In genomic region chr12:130137141-130138018, GRCh38 we compare ENCODE assay signal across 13 cellular contexts. TPM values are rescaled to one million over a fixed set of nuclear protein-coding genes. Genes with fewer than 3 reads are reported as not detected.
DNase-seq lines count a peak whose midpoint lies in the region; ATAC-seq and TF ChIP-seq lines count a peak whose summit lies in the region.
"Had no signal": no experiment of that assay in that cellular context is flagged by ENCODE, and none has a peak within 500 bp of the region (broad histone marks: within the 10 kb centered on the region; RNA-seq: fewer than 3 reads in every experiment).

No MANE protein-coding gene starts in this region.

- no peaks in the 10 kb centered on the region for H3K4me1 ChIP-seq in breast epithelium
- H3K4me1 ChIP-seq: spleen, testis had no signal

- intact Hi-C loops in MCF 10A (cut with micrococcal nuclease) = no loop called here
- intact Hi-C loops in breast epithelium (cut with DNase I; ENCODE audit: low total_unique reads) = no loop called here

- no peaks in the 10 kb centered on the region for H3K9me3 Mint-ChIP-seq in MCF 10A (ENCODE audit: unreplicated experiment)
- peaks cover 0 to 10% of the 10 kb centered on the region in 2 donors for H3K9me3 Mint-ChIP-seq in stimulated activated naive CD8-positive, alpha-beta T cell treated with anti-CD3 and anti-CD28 coated beads, Interleukin-15, amount 100 ng/mL, for 72 hours

- CTCF ChIA-PET in MCF 10A (lab: Yijun Ruan, JAX) = interaction anchor here (0.6 to 0.8 kb wide), 3 partner anchors 11 to 610 kb away, joined by 3 to 6 read pairs (median 3); no protein-coding TSS in a partner anchor

- H3K4me3 Mint-ChIP-seq in MCF 10A (ENCODE audit: unreplicated experiment) = peak overlapping the region; percentile 29
- no peak overlapping the region for H3K4me3 Mint-ChIP-seq in stimulated activated naive CD8-positive, alpha-beta T cell treated with anti-CD3 and anti-CD28 coated beads, Interleukin-15, amount 100 ng/mL, for 72 hours

- no peak for TF ChIP-seq CTCF in MCF 10A (IDR thresholded peaks at IDR 0.05; ENCODE audit: unreplicated experiment)
- no peak for TF ChIP-seq CTCF in breast epithelium (IDR thresholded peaks at IDR 0.05)
- TF ChIP-seq CTCF in omental fat pad (IDR thresholded peaks at IDR 0.05) = no peak

- H3K4me1 Mint-ChIP-seq in MCF 10A (ENCODE audit: insufficient read depth, unreplicated experiment) = peaks cover 16% of the 10 kb centered on the region
- H3K4me1 Mint-ChIP-seq in stimulated activated naive CD8-positive, alpha-beta T cell treated with anti-CD3 and anti-CD28 coated beads, Interleukin-15, amount 100 ng/mL, for 72 hours = peaks cover 23% of the 10 kb centered on the region

- no peak overlapping the region for H3K4me3 ChIP-seq in breast epithelium
- H3K4me3 ChIP-seq: spleen, testis had no signal

- no peaks in the 10 kb centered on the region for H3K9me3 ChIP-seq in breast epithelium
- H3K9me3 ChIP-seq: spleen, testis had no signal

- H3K36me3 Mint-ChIP-seq in MCF 10A (ENCODE audit: insufficient read depth, unreplicated experiment) = no peaks in the 10 kb centered on the region

- TF ChIP-seq POLR2A in breast epithelium (IDR thresholded peaks at IDR 0.05) = no peak

- DNase-seq in MCF 10A (ENCODE audit: unreplicated experiment) (peak; percentile 69), breast epithelium (ENCODE audit: low spot score in 2 of 2) (no peak), NCI-H526 treated with DMSO at 0.1 percent for 48 hours (lab: John Stamatoyannopoulos, UW) (peak; percentile 72), pons (ENCODE audit: low spot score) (no peak), OCI-M1 (lab: John Stamatoyannopoulos, UW) (no peak), omental fat pad (ENCODE audit: low spot score) (no peak)
- DNase-seq in stimulated activated naive CD8-positive, alpha-beta T cell treated with anti-CD3 and anti-CD28 coated beads, Interleukin-15, amount 100 ng/mL, for 72 hours = no peak
- DNase-seq: amygdala; NK-92 treated with Interleukin-12 subunit alpha and Interleukin-12 subunit beta, amount 100 ng/mL, for 24 hours; nucleus accumbens; spleen; testis had no signal

- POLR2A ChIA-PET in MCF 10A (lab: Yijun Ruan, JAX) = interaction anchor here (0.9 to 2.8 kb wide), 7 partner anchors 9 to 59 kb away, joined by 3 to 14 read pairs (median 7); no protein-coding TSS in a partner anchor

- ATAC-seq in esophagus mucosa (peak; percentile 74), omental fat pad (ENCODE audit: low FRiP score) (no peak)
- ATAC-seq in stimulated activated naive CD8-positive, alpha-beta T cell treated with anti-CD3 and anti-CD28 coated beads, Interleukin-15, amount 100 ng/mL, for 72 hours = no peak

- H3K27me3 ChIP-seq in breast epithelium = no peaks in the 10 kb centered on the region
- H3K27me3 ChIP-seq: testis had no signal

- BruUV-seq in MCF 10A (replicated peaks; lab: Mats Ljungman, UMichigan) = no TSS peak

- H3K27me3 Mint-ChIP-seq in MCF 10A (ENCODE audit: insufficient read depth, unreplicated experiment) = no peaks in the 10 kb centered on the region
- peaks cover 41% of the 10 kb centered on the region for H3K27me3 Mint-ChIP-seq in stimulated activated naive CD8-positive, alpha-beta T cell treated with anti-CD3 and anti-CD28 coated beads, Interleukin-15, amount 100 ng/mL, for 72 hours

- H3K27ac Mint-ChIP-seq in MCF 10A (ENCODE audit: low read depth, unreplicated experiment) = peak overlapping the region; percentile 82
- H3K27ac Mint-ChIP-seq in stimulated activated naive CD8-positive, alpha-beta T cell treated with anti-CD3 and anti-CD28 coated beads, Interleukin-15, amount 100 ng/mL, for 72 hours = no peak overlapping the region

- no peaks in the 10 kb centered on the region for H3K36me3 ChIP-seq in breast epithelium
- H3K36me3 ChIP-seq: spleen had no signal

- no peak overlapping the region for H3K27ac ChIP-seq in breast epithelium
- H3K27ac ChIP-seq: spleen, testis had no signal

RNA-seq across cellular contexts. Expression of gene FZD10, which starts 24.9 kb away (rescaled TPM):
- total RNA-seq in MCF 10A (2022) (0.15 TPM in 1 of 2 replicates, not detected in the other), breast epithelium (1 to 10 TPM in 2 of 3 donors, under 1 TPM in 1; 0.48 to 2.0 (median 1.8) TPM), esophagus mucosa (13.7 TPM), omental fat pad (1 to 10 TPM in 2 of 4 donors, under 1 TPM in 2; 0.25 to 3.8 (median 0.98) TPM)

Comparison
In these comparisons a context has a peak if more than half of its experiments do, and no peak if none do; other contexts are left out.
1. DNase-seq: peak in MCF 10A (single experiment) and NCI-H526 treated with DMSO at 0.1 percent for 48 hours (single experiment); none in breast epithelium (0 of 2), pons (single experiment), stimulated activated naive CD8-positive, alpha-beta T cell treated with anti-CD3 and anti-CD28 coated beads, Interleukin-15, amount 100 ng/mL, for 72 hours (0 of 2), OCI-M1 (single experiment) and omental fat pad (single experiment).